In the genomic region with DNA sequence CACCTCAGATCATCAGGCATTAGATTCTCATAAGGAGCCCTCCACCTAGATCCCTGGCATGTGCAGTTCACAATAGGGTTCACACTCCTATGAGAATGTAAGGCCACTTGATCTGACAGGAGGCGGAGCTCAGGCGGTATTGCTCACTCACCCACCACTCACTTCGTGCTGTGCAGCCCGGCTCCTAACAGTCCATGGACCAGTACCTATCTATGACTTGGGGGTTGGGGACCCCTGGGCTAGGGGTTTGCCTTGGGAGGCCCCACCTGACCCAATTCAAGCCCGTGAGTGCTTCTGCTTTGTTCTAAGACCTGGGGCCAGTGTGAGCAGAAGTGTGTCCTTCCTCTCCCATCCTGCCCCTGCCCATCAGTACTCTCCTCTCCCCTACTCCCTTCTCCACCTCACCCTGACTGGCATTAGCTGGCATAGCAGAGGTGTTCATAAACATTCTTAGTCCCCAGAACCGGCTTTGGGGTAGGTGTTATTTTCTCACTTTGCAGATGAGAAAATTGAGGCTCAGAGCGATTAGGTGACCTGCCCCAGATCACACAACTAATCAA, we compare ENCODE assay signal across 22 cellular contexts. TPM values are rescaled to one million over a fixed set of nuclear protein-coding genes. Genes with fewer than 3 reads are reported as not detected.
DNase-seq lines count a peak whose midpoint lies in the region; ATAC-seq and TF ChIP-seq lines count a peak whose summit lies in the region.
"Had no signal": no experiment of that assay in that cellular context is flagged by ENCODE, and none has a peak within 500 bp of the region (broad histone marks: within the 10 kb centered on the region; RNA-seq: fewer than 3 reads in every experiment).

No MANE protein-coding gene starts in this region.

- peak overlapping the region; percentile 27 to 47 (median 35) for H3K4me3 ChIP-seq in liver (ENCODE audit: low read depth in 1 of 3, low read length in 3 of 3)
- H3K4me3 ChIP-seq: BLaER1 had no signal

- 39% methylated on average over 7 of the region's 7 CpGs for WGBS in liver

- TF ChIP-seq CTCF in natural killer cell (IDR thresholded peaks at IDR 0.05) (no peak), liver (IDR thresholded peaks at IDR 0.05; ENCODE audit: low read depth, low read length, missing input control) (no peak), type B pancreatic cell (conservative IDR thresholded peaks at IDR 0.05) (no peak)

- TF ChIP-seq RAD21 in liver (IDR thresholded peaks at IDR 0.05): no peak

- H3K27me3 ChIP-seq in liver (ENCODE audit: control insufficient read depth in 4 of 4, insufficient read depth in 4 of 4, low read length in 3 of 4): no peaks in the 10 kb centered on the region
- H3K27me3 ChIP-seq: BLaER1 had no signal

- peak overlapping the region; percentile 50 to 98 for H3K9ac ChIP-seq in liver (ENCODE audit: low read depth in 1 of 2, low read length in 2 of 2)
- H3K9ac ChIP-seq: BLaER1 had no signal

- DNase-seq in natural killer cell treated with Interleukin-12 subunit alpha and Interleukin-12 subunit beta and Interleukin-15 and Interleukin-18, amount 100 ng/mL, for 72 hours (ENCODE audit: low spot score): peak; percentile 10
- DNase-seq in natural killer cell (no peak), posterior vena cava (ENCODE audit: low spot score) (peak; percentile 25), type B pancreatic cell (ENCODE audit: extremely low spot score, unreplicated experiment) (no peak)
- no peak for DNase-seq in stimulated activated CD4-positive, alpha-beta T cell treated with anti-CD3 and anti-CD28 coated beads, Interleukin-4, amount 100 ng/mL, for 1 hour
- DNase-seq: 8988T; Calu3; CD4-positive, alpha-beta memory T cell; DMS79 treated with DMSO at 0.1 percent for 48 hours; GF-D8; H9; IMR-90 had no signal

- intact Hi-C loops in natural killer cell (cut with micrococcal nuclease): no loop called here
- intact Hi-C loops in posterior vena cava (cut with DNase I): loop anchor here in 1 of 2 donors (5.0 kb wide), 1 partner anchor 40 kb away; the partner anchor contains the start of gene APOA5

- peaks cover 9 to 11% of the 10 kb centered on the region in 2 donors for H3K4me1 Mint-ChIP-seq in natural killer cell treated with Interleukin-12 subunit alpha and Interleukin-12 subunit beta and Interleukin-15 and Interleukin-18, amount 100 ng/mL, for 72 hours (ENCODE audit: low read depth in 2 of 2)
- H3K4me1 Mint-ChIP-seq in natural killer cell: peaks cover 17 to 18% of the 10 kb centered on the region in 2 donors
- H3K4me1 Mint-ChIP-seq in type B pancreatic cell (ENCODE audit: unreplicated experiment): peaks cover 11% of the 10 kb centered on the region

- no peak overlapping the region for H3K4me3 Mint-ChIP-seq in natural killer cell treated with Interleukin-12 subunit alpha and Interleukin-12 subunit beta and Interleukin-15 and Interleukin-18, amount 100 ng/mL, for 72 hours
- H3K4me3 Mint-ChIP-seq in natural killer cell (no peak overlapping the region), type B pancreatic cell (peak overlapping the region; percentile 14)
- H3K4me3 Mint-ChIP-seq: CD14-positive monocyte; CD4-positive, alpha-beta memory T cell; H9 had no signal

- H3K9me3 ChIP-seq in liver (ENCODE audit: control insufficient read depth in 4 of 4, low read length in 3 of 4): no peaks in the 10 kb centered on the region
- H3K9me3 ChIP-seq: BLaER1 had no signal

- ATAC-seq in natural killer cell treated with Interleukin-12 subunit alpha and Interleukin-12 subunit beta and Interleukin-15 and Interleukin-18, amount 100 ng/mL, for 72 hours: no peak
- ATAC-seq in natural killer cell (no peak), GM21723 (IDR thresholded peaks at IDR 0.05; ENCODE audit: unreplicated experiment) (no peak), HG02642 (IDR thresholded peaks at IDR 0.05; ENCODE audit: poor library complexity, unreplicated experiment) (no peak)

- no peaks in the 10 kb centered on the region for H3K36me3 ChIP-seq in liver (ENCODE audit: control insufficient read depth in 4 of 4, insufficient read depth in 3 of 4, low read depth in 1 of 4, low read length in 3 of 4)
- H3K36me3 ChIP-seq: BLaER1 had no signal

- H3K27me3 Mint-ChIP-seq in natural killer cell treated with Interleukin-12 subunit alpha and Interleukin-12 subunit beta and Interleukin-15 and Interleukin-18, amount 100 ng/mL, for 72 hours: no peaks in the 10 kb centered on the region
- peaks cover 0 to 3% of the 10 kb centered on the region in 2 donors for H3K27me3 Mint-ChIP-seq in natural killer cell (ENCODE audit: low read depth in 2 of 2)
- peaks cover 6% of the 10 kb centered on the region for H3K27me3 Mint-ChIP-seq in type B pancreatic cell
- H3K27me3 Mint-ChIP-seq: CD4-positive, alpha-beta memory T cell had no signal

- no peaks in the 10 kb centered on the region for H3K9me3 Mint-ChIP-seq in natural killer cell treated with Interleukin-12 subunit alpha and Interleukin-12 subunit beta and Interleukin-15 and Interleukin-18, amount 100 ng/mL, for 72 hours
- H3K9me3 Mint-ChIP-seq in natural killer cell (no peaks in the 10 kb centered on the region), type B pancreatic cell (no peaks in the 10 kb centered on the region)
- H3K9me3 Mint-ChIP-seq: CD14-positive monocyte; CD4-positive, alpha-beta memory T cell had no signal

- no peaks in the 10 kb centered on the region for H3K36me3 Mint-ChIP-seq in natural killer cell treated with Interleukin-12 subunit alpha and Interleukin-12 subunit beta and Interleukin-15 and Interleukin-18, amount 100 ng/mL, for 72 hours
- H3K36me3 Mint-ChIP-seq in natural killer cell (no peaks in the 10 kb centered on the region), type B pancreatic cell (no peaks in the 10 kb centered on the region)
- H3K36me3 Mint-ChIP-seq: CD14-positive monocyte; CD4-positive, alpha-beta memory T cell had no signal

- H3K27ac ChIP-seq in liver (ENCODE audit: low read depth in 1 of 2, low read length in 2 of 2): peak overlapping the region; percentile 86 to 94
- H3K27ac ChIP-seq: BLaER1, HL-60 had no signal

- H3K27ac Mint-ChIP-seq in natural killer cell treated with Interleukin-12 subunit alpha and Interleukin-12 subunit beta and Interleukin-15 and Interleukin-18, amount 100 ng/mL, for 72 hours: no peak overlapping the region
- no peak overlapping the region for H3K27ac Mint-ChIP-seq in natural killer cell
- H3K27ac Mint-ChIP-seq in type B pancreatic cell: no peak overlapping the region
- H3K27ac Mint-ChIP-seq: CD14-positive monocyte, H9 had no signal

- peaks cover 15 to 81% (median 41%) of the 10 kb centered on the region in 4 donors for H3K4me1 ChIP-seq in liver (ENCODE audit: control insufficient read depth in 4 of 4, insufficient read depth in 4 of 4, low read length in 3 of 4)

TF ChIP-seq in liver, 16 proteins besides CTCF, POLR2A, EP300 and RAD21:
- TF ChIP-seq EGR1 (IDR thresholded peaks at IDR 0.05; ENCODE audit: low read depth in 2 of 2): peak in 1 of 2 donors; percentile 16
- TF ChIP-seq JUND (IDR thresholded peaks at IDR 0.05): peak in 1 of 2 donors; percentile 14
- TF ChIP-seq, protein P1, sequence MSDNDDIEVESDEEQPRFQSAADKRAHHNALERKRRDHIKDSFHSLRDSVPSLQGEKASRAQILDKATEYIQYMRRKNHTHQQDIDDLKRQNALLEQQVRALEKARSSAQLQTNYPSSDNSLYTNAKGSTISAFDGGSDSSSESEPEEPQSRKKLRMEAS (IDR thresholded peaks at IDR 0.05): no peak
TF ChIP-seq in liver: peak in this region for 2.

RNA-seq across cellular contexts. Expression of gene APOC3, which starts 2.2 kb away (rescaled TPM):
- not detected for total RNA-seq in natural killer cell treated with Interleukin-12 subunit alpha and Interleukin-12 subunit beta and Interleukin-15 and Interleukin-18, amount 100 ng/mL, for 72 hours
- total RNA-seq in natural killer cell (not detected), liver (1,000 to 10,000 TPM in 1 of 2 donors, 100 to 1,000 TPM in 1; 608 to 5,828 TPM), posterior vena cava (not detected), type B pancreatic cell (ENCODE audit: low replicate concordance) (21.6 and 54.4 TPM in 2 replicates)
- over 10,000 TPM; 12,787 to 24,129 TPM for polyA plus RNA-seq in liver
- total RNA-seq: A673; Calu3; CD4-positive, alpha-beta memory T cell; H1; H9; HT1080; IMR-90 had no signal
- polyA plus RNA-seq: AG04450; CD14-positive monocyte; CD4-positive, alpha-beta memory T cell; H1; IMR-90 had no signal

RNA-seq across cellular contexts. Expression of gene APOA1, which starts 5.6 kb away (rescaled TPM):
- not detected for total RNA-seq in natural killer cell treated with Interleukin-12 subunit alpha and Interleukin-12 subunit beta and Interleukin-15 and Interleukin-18, amount 100 ng/mL, for 72 hours
- total RNA-seq in natural killer cell (under 1 TPM in 2 of 3 donors, not detected in 1; 0.54 to 0.87 TPM), liver (1,000 to 10,000 TPM; 4,271 to 5,120 TPM), posterior vena cava (under 1 TPM in 1 of 2 donors, not detected in 1; 0.79 TPM), type B pancreatic cell (ENCODE audit: low replicate concordance) (116 and 626 TPM in 2 replicates)
- over 10,000 TPM; 12,059 to 17,093 TPM for polyA plus RNA-seq in liver
- total RNA-seq: Calu3, H1 had no signal
- polyA plus RNA-seq: AG04450, CD14-positive monocyte had no signal

RNA-seq across cellular contexts. Expression of gene APOA4, which starts 8.8 kb away (rescaled TPM):
- total RNA-seq in natural killer cell treated with Interleukin-12 subunit alpha and Interleukin-12 subunit beta and Interleukin-15 and Interleukin-18, amount 100 ng/mL, for 72 hours: not detected
- total RNA-seq in natural killer cell (not detected), liver (100 to 1,000 TPM in 1 of 2 donors, under 1 TPM in 1; 0.89 to 171 TPM), posterior vena cava (1 to 10 TPM in 1 of 2 donors, not detected in 1; 2.0 TPM), type B pancreatic cell (ENCODE audit: low replicate concordance) (21.7 and 88.5 TPM in 2 replicates)
- 100 to 1,000 TPM in 1 of 2 donors, 10 to 100 TPM in 1; 90.5 to 382 TPM for polyA plus RNA-seq in liver
- total RNA-seq: A673; Calu3; CD4-positive, alpha-beta memory T cell; H1; H9; HT1080; IMR-90 had no signal
- polyA plus RNA-seq: AG04450; CD14-positive monocyte; CD4-positive, alpha-beta memory T cell; H1; IMR-90 had no signal

RNA-seq across cellular contexts. Expression of gene APOA5, which starts 40.2 kb away (rescaled TPM):
- total RNA-seq in natural killer cell treated with Interleukin-12 subunit alpha and Interleukin-12 subunit beta and Interleukin-15 and Interleukin-18, amount 100 ng/mL, for 72 hours: not detected
- total RNA-seq in natural killer cell: not detected
- total RNA-seq in liver: 1,000 to 10,000 TPM in 1 of 2 donors, 1 to 10 TPM in 1; 7.3 to 1,045 TPM
- polyA plus RNA-seq in liver: 100 to 1,000 TPM; 481 to 996 TPM
- not detected for total RNA-seq in posterior vena cava
- 0.95 TPM in 1 of 2 replicates, not detected in the other for total RNA-seq in type B pancreatic cell (ENCODE audit: low replicate concordance)
- total RNA-seq: A673; Calu3; CD4-positive, alpha-beta memory T cell; HT1080; IMR-90 had no signal
- polyA plus RNA-seq: AG04450; CD14-positive monocyte; CD4-positive, alpha-beta memory T cell; IMR-90 had no signal

RNA-seq across cellular contexts. Expression of gene ZPR1, which starts 44.0 kb away (rescaled TPM):
- total RNA-seq in natural killer cell treated with Interleukin-12 subunit alpha and Interleukin-12 subunit beta and Interleukin-15 and Interleukin-18, amount 100 ng/mL, for 72 hours: 100 to 1,000 TPM in 1 of 2 donors, 10 to 100 TPM in 1; 89.7 to 143 TPM
- total RNA-seq in natural killer cell (100 to 1,000 TPM in 1 of 3 donors, 10 to 100 TPM in 2; 92.0 to 107 (median 92.6) TPM), liver (10 to 100 TPM in 1 of 2 donors, 1 to 10 TPM in 1; 9.4 to 56.1 TPM), posterior vena cava (10 to 100 TPM; 38.8 to 44.6 TPM), type B pancreatic cell (ENCODE audit: low replicate concordance) (41.2 and 57.0 TPM in 2 replicates)
- polyA plus RNA-seq in liver: 10 to 100 TPM; 17.9 to 18.8 TPM

Comparison
In these comparisons a context has a peak if more than half of its experiments do, and no peak if none do; other contexts are left out.
1. DNase-seq: peak in natural killer cell treated with Interleukin-12 subunit alpha and Interleukin-12 subunit beta and Interleukin-15 and Interleukin-18, amount 100 ng/mL, for 72 hours (single experiment) and posterior vena cava (single experiment); none in natural killer cell (single experiment), type B pancreatic cell (single experiment) and stimulated activated CD4-positive, alpha-beta T cell treated with anti-CD3 and anti-CD28 coated beads, Interleukin-4, amount 100 ng/mL, for 1 hour (single experiment).
2. RNA of gene APOC3, which starts 2.2 kb away (total RNA-seq): 608 to 5,828 TPM in liver; 21.6 to 54.4 TPM in type B pancreatic cell, not detected in posterior vena cava, not detected in natural killer cell treated with Interleukin-12 subunit alpha and Interleukin-12 subunit beta and Interleukin-15 and Interleukin-18, amount 100 ng/mL, for 72 hours and not detected in natural killer cell; every median in the first group is over 10 times any median in the second.
3. RNA of gene APOA1, which starts 5.6 kb away (total RNA-seq): 4,271 to 5,120 TPM in liver and 116 to 626 TPM in type B pancreatic cell; 0.79 TPM in posterior vena cava, 0.54 to 0.87 TPM in natural killer cell and not detected in natural killer cell treated with Interleukin-12 subunit alpha and Interleukin-12 subunit beta and Interleukin-15 and Interleukin-18, amount 100 ng/mL, for 72 hours; every median in the first group is over 10 times any median in the second.